Comparison of ENCODE assay signal across 7 cellular contexts in genomic region chr16:57998484-57998883, GRCh38. TPM values are rescaled to one million over a fixed set of nuclear protein-coding genes. Genes with fewer than 3 reads are reported as not detected.
A peak's percentile ranks its signal among the peaks of the same experiment; 100 is the strongest.
DNase-seq lines count a peak whose midpoint lies in the region; ATAC-seq, FAIRE-seq and TF ChIP-seq lines count a peak whose summit lies in the region.

No MANE protein-coding gene starts in this region.

- no peaks in the 10 kb centered on the region for H3K9me3 ChIP-seq in kidney (ENCODE audit: control insufficient read depth in 1 of 2, low read length in 2 of 2)

- no peak overlapping the region for H3K4me3 ChIP-seq in kidney (ENCODE audit: low read length in 2 of 2)

- H3K4me1 ChIP-seq in kidney (ENCODE audit: control insufficient read depth in 1 of 2, insufficient read depth in 1 of 2, low read depth in 1 of 2, low read length in 2 of 2) = peaks cover 3 to 27% of the 10 kb centered on the region in 2 donors

- H3K36me3 ChIP-seq in kidney (ENCODE audit: control insufficient read depth in 1 of 2, insufficient read depth in 2 of 2, low read length in 2 of 2) = peaks cover 5 to 13% of the 10 kb centered on the region in 2 donors

- peak; percentile 1 to 3 for ATAC-seq in activated T-cell treated with anti-CD3 and anti-CD28 coated beads, Interleukin-2, amount 50 U/mL, for 4 hours
- ATAC-seq in stimulated activated naive CD8-positive, alpha-beta T cell treated with anti-CD3 and anti-CD28 coated beads, Interleukin-15, amount 100 ng/mL, for 72 hours = peak; percentile 54

- peak overlapping the region; percentile 78 for H3K4me3 Mint-ChIP-seq in activated T-cell treated with anti-CD3 and anti-CD28 coated beads, Interleukin-2, amount 50 U/mL, for 4 hours
- H3K4me3 Mint-ChIP-seq in stimulated activated naive CD8-positive, alpha-beta T cell treated with anti-CD3 and anti-CD28 coated beads, Interleukin-15, amount 100 ng/mL, for 72 hours = peak overlapping the region; percentile 71 to 81

- H3K27me3 Mint-ChIP-seq in activated T-cell treated with anti-CD3 and anti-CD28 coated beads, Interleukin-2, amount 50 U/mL, for 4 hours (ENCODE audit: low read depth) = no peaks in the 10 kb centered on the region
- no peaks in the 10 kb centered on the region for H3K27me3 Mint-ChIP-seq in stimulated activated naive CD8-positive, alpha-beta T cell treated with anti-CD3 and anti-CD28 coated beads, Interleukin-15, amount 100 ng/mL, for 72 hours

- peak overlapping the region in 1 of 2 donors; percentile 90 for H3K27ac Mint-ChIP-seq in stimulated activated naive CD8-positive, alpha-beta T cell treated with anti-CD3 and anti-CD28 coated beads, Interleukin-15, amount 100 ng/mL, for 72 hours

- H3K9me3 Mint-ChIP-seq in activated T-cell treated with anti-CD3 and anti-CD28 coated beads, Interleukin-2, amount 50 U/mL, for 4 hours = no peaks in the 10 kb centered on the region
- H3K9me3 Mint-ChIP-seq in stimulated activated naive CD8-positive, alpha-beta T cell treated with anti-CD3 and anti-CD28 coated beads, Interleukin-15, amount 100 ng/mL, for 72 hours = no peaks in the 10 kb centered on the region

- H3K27ac ChIP-seq in kidney (ENCODE audit: low read depth in 2 of 2, low read length in 2 of 2) = no peak overlapping the region

- no peak for FAIRE-seq in kidney (lab: Jason Lieb, UNC)

- intact Hi-C loops in kidney (cut with DNase I) = loop anchor here (5.0 to 10.0 kb wide), 2 partner anchors 96 to 234 kb away; no protein-coding TSS in a partner anchor

- H3K9ac ChIP-seq in kidney (ENCODE audit: low read length in 2 of 2) = no peak overlapping the region

- H3K4me1 Mint-ChIP-seq in activated T-cell treated with anti-CD3 and anti-CD28 coated beads, Interleukin-2, amount 50 U/mL, for 4 hours (ENCODE audit: low read depth) = peaks cover 60% of the 10 kb centered on the region
- H3K4me1 Mint-ChIP-seq in stimulated activated naive CD8-positive, alpha-beta T cell treated with anti-CD3 and anti-CD28 coated beads, Interleukin-15, amount 100 ng/mL, for 72 hours = peaks cover 73% of the 10 kb centered on the region

- peaks cover 11% of the 10 kb centered on the region for H3K36me3 Mint-ChIP-seq in activated T-cell treated with anti-CD3 and anti-CD28 coated beads, Interleukin-2, amount 50 U/mL, for 4 hours (ENCODE audit: insufficient read depth)

- DNase-seq in NOMO-1 treated with DMSO at 0.1 percent for 48 hours (lab: John Stamatoyannopoulos, UW; ENCODE audit: unreplicated experiment) (peak; percentile 73), kidney (peak; percentile 71), NCI-H146 (lab: John Stamatoyannopoulos, UW) (no peak), ecto neural progenitor cell (ENCODE audit: low spot score) (no peak), DMS 273 treated with DMSO at 0.1 percent for 48 hours (lab: John Stamatoyannopoulos, UW) (no peak)
- peak; percentile 46 for DNase-seq in activated T-cell treated with anti-CD3 and anti-CD28 coated beads, Interleukin-2, amount 50 U/mL, for 4 hours
- peak; percentile 25 to 65 for DNase-seq in stimulated activated naive CD8-positive, alpha-beta T cell treated with anti-CD3 and anti-CD28 coated beads, Interleukin-15, amount 100 ng/mL, for 72 hours

- TF ChIP-seq CTCF in kidney (IDR thresholded peaks at IDR 0.05; ENCODE audit: borderline replicate concordance, extremely low read depth, insufficient read depth) = no peak

RNA-seq across cellular contexts. Expression of gene ZNF319, which starts 2.0 kb away (rescaled TPM):
- 1 to 10 TPM; 8.1 to 9.0 (median 8.3) TPM for total RNA-seq in activated T-cell treated with anti-CD3 and anti-CD28 coated beads, Interleukin-2, amount 50 U/mL, for 4 hours
- total RNA-seq in kidney = 10.9 TPM
- polyA plus RNA-seq in kidney (ENCODE audit: insufficient read depth, low read depth, low replicate concordance) = 2.9 TPM

RNA-seq across cellular contexts. Expression of gene USB1, which starts 2.7 kb away (rescaled TPM):
- 10 to 100 TPM; 75.0 to 78.8 (median 75.7) TPM for total RNA-seq in activated T-cell treated with anti-CD3 and anti-CD28 coated beads, Interleukin-2, amount 50 U/mL, for 4 hours
- 32.8 TPM for total RNA-seq in kidney
- polyA plus RNA-seq in kidney (ENCODE audit: insufficient read depth, low read depth, low replicate concordance) = 18.3 TPM

RNA-seq across cellular contexts. Expression of gene MMP15, which starts 27.1 kb away (rescaled TPM):
- 1 to 10 TPM in 1 of 3 donors, under 1 TPM in 2; 0.76 to 1.0 (median 0.95) TPM for total RNA-seq in activated T-cell treated with anti-CD3 and anti-CD28 coated beads, Interleukin-2, amount 50 U/mL, for 4 hours
- 31.4 TPM for total RNA-seq in kidney
- polyA plus RNA-seq in kidney (ENCODE audit: insufficient read depth, low read depth, low replicate concordance) = 19.1 TPM

RNA-seq across cellular contexts. Expression of gene CNGB1, which starts 27.6 kb away (rescaled TPM):
- not detected for total RNA-seq in activated T-cell treated with anti-CD3 and anti-CD28 coated beads, Interleukin-2, amount 50 U/mL, for 4 hours
- not detected for total RNA-seq in kidney
- not detected for polyA plus RNA-seq in kidney (ENCODE audit: insufficient read depth, low read depth, low replicate concordance)

Comparison
In these comparisons a context has a peak if more than half of its experiments do, and no peak if none do; other contexts are left out.
1. DNase-seq: peak in NOMO-1 treated with DMSO at 0.1 percent for 48 hours (single experiment), activated T-cell treated with anti-CD3 and anti-CD28 coated beads, Interleukin-2, amount 50 U/mL, for 4 hours (single experiment), kidney (single experiment) and stimulated activated naive CD8-positive, alpha-beta T cell treated with anti-CD3 and anti-CD28 coated beads, Interleukin-15, amount 100 ng/mL, for 72 hours (2 of 2); none in NCI-H146 (single experiment), ecto neural progenitor cell (single experiment) and DMS 273 treated with DMSO at 0.1 percent for 48 hours (single experiment).
2. RNA of gene MMP15, which starts 27.1 kb away (total RNA-seq): 31.4 TPM in kidney (single experiment); 0.76 to 1.0 TPM in activated T-cell treated with anti-CD3 and anti-CD28 coated beads, Interleukin-2, amount 50 U/mL, for 4 hours; every median in the first group is over 10 times any median in the second.